ENCODE assay signal across 1 cellular context in genomic region chr10:71981024-71981867, GRCh38.
TF ChIP-seq lines count a peak whose summit lies in the region.

No MANE protein-coding gene starts in this region.

TF ChIP-seq in HepG2, 621 proteins besides CTCF, POLR2A, EP300 and RAD21 (continued from another document and continues in another):
- TF ChIP-seq ZBTB33 (CRISPR knock-in tag; IDR thresholded peaks at IDR 0.05) = peak; percentile 61
- TF ChIP-seq FOXK2 (IDR thresholded peaks at IDR 0.05) = no peak
- TF ChIP-seq HES4 (CRISPR knock-in tag; IDR thresholded peaks at IDR 0.05; ENCODE audit: borderline replicate concordance) = no peak
- TF ChIP-seq SRF (IDR thresholded peaks at IDR 0.05; ENCODE audit: low read depth, low read length) = no peak
- no peak for TF ChIP-seq FLYWCH1 (CRISPR knock-in tag; IDR thresholded peaks at IDR 0.05)
- no peak for TF ChIP-seq ZNF879 (CRISPR knock-in tag; IDR thresholded peaks at IDR 0.05)
- no peak for TF ChIP-seq ZNF3 (CRISPR knock-in tag; IDR thresholded peaks at IDR 0.05)
- TF ChIP-seq ATF1 (CRISPR knock-in tag; IDR thresholded peaks at IDR 0.05) = no peak
- no peak for TF ChIP-seq ZNF546 (CRISPR knock-in tag; conservative IDR thresholded peaks at IDR 0.05)
- TF ChIP-seq PRPF4 (IDR thresholded peaks at IDR 0.05; ENCODE audit: low read depth, low read length, poor library complexity, severe bottlenecking) = no peak
- TF ChIP-seq ZNF282 (IDR thresholded peaks at IDR 0.05; ENCODE audit: partially characterized antibody) = no peak
- TF ChIP-seq ZNF740 (CRISPR knock-in tag; IDR thresholded peaks at IDR 0.05) = peak; percentile 86
- TF ChIP-seq CBX5 (CRISPR knock-in tag; IDR thresholded peaks at IDR 0.05; ENCODE audit: borderline replicate concordance) = no peak
- TF ChIP-seq ZNF431 (CRISPR knock-in tag; IDR thresholded peaks at IDR 0.05; ENCODE audit: borderline replicate concordance, low read depth) = no peak
- TF ChIP-seq GMEB2 (CRISPR knock-in tag; IDR thresholded peaks at IDR 0.05; ENCODE audit: low read depth) = no peak
- TF ChIP-seq HOXA3 (CRISPR knock-in tag; IDR thresholded peaks at IDR 0.05) = peak; percentile 71
- no peak for TF ChIP-seq THYN1 (CRISPR knock-in tag; IDR thresholded peaks at IDR 0.05; ENCODE audit: borderline replicate concordance, low read depth)
- no peak for TF ChIP-seq KLF6 (CRISPR knock-in tag; IDR thresholded peaks at IDR 0.05)
- TF ChIP-seq MED1 (CRISPR knock-in tag; IDR thresholded peaks at IDR 0.05) = peak; percentile 50; the same call in 1 of the 2 replicates
- peak; percentile 54 for TF ChIP-seq SAP130 (CRISPR knock-in tag; IDR thresholded peaks at IDR 0.05; ENCODE audit: low read depth)
- no peak for TF ChIP-seq RBM22 (optimal IDR thresholded peaks at IDR 0.05; ENCODE audit: low read length)
- no peak; the same call in 1 of the 2 replicates for TF ChIP-seq ZNF746 (CRISPR knock-in tag; IDR thresholded peaks at IDR 0.05)
- no peak for TF ChIP-seq ETV6 (CRISPR knock-in tag; conservative IDR thresholded peaks at IDR 0.05)
- TF ChIP-seq ZNF605 (CRISPR knock-in tag; IDR thresholded peaks at IDR 0.05) = no peak; the same call in 1 of the 2 replicates
- TF ChIP-seq KDM1A (CRISPR knock-in tag; IDR thresholded peaks at IDR 0.05) = no peak
- peak; percentile 61; the same call in 1 of the 2 replicates for TF ChIP-seq ZNF788 (CRISPR knock-in tag; IDR thresholded peaks at IDR 0.05; ENCODE audit: borderline replicate concordance)
- peak; percentile 53; the same call in 1 of the 2 replicates for TF ChIP-seq SP5 (CRISPR knock-in tag; IDR thresholded peaks at IDR 0.05; ENCODE audit: borderline replicate concordance, low read depth)
- TF ChIP-seq PRDM4 (CRISPR knock-in tag; IDR thresholded peaks at IDR 0.05; ENCODE audit: borderline replicate concordance) = no peak
- no peak for TF ChIP-seq ZNF225 (CRISPR knock-in tag; IDR thresholded peaks at IDR 0.05)
- no peak for TF ChIP-seq TFDP1 (CRISPR knock-in tag; IDR thresholded peaks at IDR 0.05; ENCODE audit: borderline replicate concordance)
- no peak for TF ChIP-seq SP4 (CRISPR knock-in tag; IDR thresholded peaks at IDR 0.05)
- TF ChIP-seq GATAD1 (CRISPR knock-in tag; IDR thresholded peaks at IDR 0.05) = no peak
- TF ChIP-seq CAMTA2 (CRISPR knock-in tag; IDR thresholded peaks at IDR 0.05; ENCODE audit: borderline replicate concordance) = no peak
- no peak for TF ChIP-seq ZBTB37 (CRISPR knock-in tag; IDR thresholded peaks at IDR 0.05)
- no peak for TF ChIP-seq SAFB2 (CRISPR knock-in tag; IDR thresholded peaks at IDR 0.05; ENCODE audit: borderline replicate concordance, low read depth)
- no peak for TF ChIP-seq SATB2 (CRISPR knock-in tag; IDR thresholded peaks at IDR 0.05)
- TF ChIP-seq MTA3 (CRISPR knock-in tag; IDR thresholded peaks at IDR 0.05) = no peak
- no peak for TF ChIP-seq FOXC1 (CRISPR knock-in tag; IDR thresholded peaks at IDR 0.05; ENCODE audit: borderline replicate concordance)
- TF ChIP-seq JUNB (CRISPR knock-in tag; IDR thresholded peaks at IDR 0.05; ENCODE audit: borderline replicate concordance) = no peak
- TF ChIP-seq TEAD2 (CRISPR knock-in tag; IDR thresholded peaks at IDR 0.05) = no peak
- no peak for TF ChIP-seq ZNF160 (CRISPR knock-in tag; IDR thresholded peaks at IDR 0.05)
- no peak for TF ChIP-seq ZNF124 (CRISPR knock-in tag; IDR thresholded peaks at IDR 0.05)
- no peak for TF ChIP-seq ZNF724P (CRISPR knock-in tag; IDR thresholded peaks at IDR 0.05; ENCODE audit: borderline replicate concordance)
- no peak for TF ChIP-seq ZSCAN21 (CRISPR knock-in tag; IDR thresholded peaks at IDR 0.05; ENCODE audit: borderline replicate concordance)
- TF ChIP-seq POLR2G (IDR thresholded peaks at IDR 0.05; ENCODE audit: low read depth, low read length) = peak; percentile 69
- no peak for TF ChIP-seq HOMEZ (CRISPR knock-in tag; IDR thresholded peaks at IDR 0.05; ENCODE audit: low read depth)
- TF ChIP-seq NCOA1 (CRISPR knock-in tag; IDR thresholded peaks at IDR 0.05) = no peak
- TF ChIP-seq ZNF589 (CRISPR knock-in tag; conservative IDR thresholded peaks at IDR 0.05) = no peak
- no peak for TF ChIP-seq ZNF230 (CRISPR knock-in tag; IDR thresholded peaks at IDR 0.05)
- TF ChIP-seq KAT8 (CRISPR knock-in tag; IDR thresholded peaks at IDR 0.05) = no peak
- no peak for TF ChIP-seq ZBTB14 (CRISPR knock-in tag; IDR thresholded peaks at IDR 0.05)
- TF ChIP-seq NR0B2 (CRISPR knock-in tag; IDR thresholded peaks at IDR 0.05) = no peak
- no peak for TF ChIP-seq KDM5B (CRISPR knock-in tag; IDR thresholded peaks at IDR 0.05; ENCODE audit: borderline replicate concordance)
- no peak for TF ChIP-seq CC2D1A (CRISPR knock-in tag; IDR thresholded peaks at IDR 0.05)
- TF ChIP-seq CSRNP2 (CRISPR knock-in tag; conservative IDR thresholded peaks at IDR 0.05; ENCODE audit: low read depth) = no peak
- no peak for TF ChIP-seq ZNF34 (CRISPR knock-in tag; IDR thresholded peaks at IDR 0.05; ENCODE audit: borderline replicate concordance)
- TF ChIP-seq NAIF1 (CRISPR knock-in tag; IDR thresholded peaks at IDR 0.05; ENCODE audit: borderline replicate concordance) = no peak
